8 cellular contexts compared by ENCODE assay signal in genomic region chr1:234499119-234500039, GRCh38. TPM values are rescaled to one million over a fixed set of nuclear protein-coding genes. Genes with fewer than 3 reads are reported as not detected.
DNase-seq lines count a peak whose midpoint lies in the region; ATAC-seq and TF ChIP-seq lines count a peak whose summit lies in the region.

No MANE protein-coding gene starts in this region.

- peak overlapping the region; percentile 72 for H3K27ac Mint-ChIP-seq in GM23338
- H3K27ac Mint-ChIP-seq in T-cell, result no peak overlapping the region
- H3K27ac Mint-ChIP-seq in type B pancreatic cell, result peak overlapping the region; percentile 74

- CTCF ChIA-PET in T-cell (lab: Charles Lee), result interaction anchor here (0.5 to 1.3 kb wide), 11 partner anchors 9 to 661 kb away, joined by 3 to 10 read pairs (median 4); partner anchors contain the start of gene RBM34 (in 1 of the 2)

- H4K20me1 ChIP-seq in GM23338 (replicated peaks; ENCODE audit: insufficient read depth), result no peaks in the 10 kb centered on the region

- H3K27me3 ChIP-seq in GM23338 (ENCODE audit: insufficient read depth) (no peaks in the 10 kb centered on the region), adipocyte (replicated peaks; ENCODE audit: control insufficient read depth, insufficient read depth, low read length) (no peaks in the 10 kb centered on the region), prostate gland (replicated peaks; ENCODE audit: insufficient read depth) (no peaks in the 10 kb centered on the region)

- H3K4me2 ChIP-seq in GM23338, result no peak overlapping the region

- no peaks in the 10 kb centered on the region for H3F3A ChIP-seq in GM23338 (replicated peaks; ENCODE audit: low read depth)

- H3K36me3 Mint-ChIP-seq in GM23338 (ENCODE audit: low read depth) (no peaks in the 10 kb centered on the region), T-cell (no peaks in the 10 kb centered on the region), type B pancreatic cell (no peaks in the 10 kb centered on the region)

- H2AFZ ChIP-seq in GM23338, result peak overlapping the region; percentile 47

- no peaks in the 10 kb centered on the region for H3K9me2 ChIP-seq in GM23338 (ENCODE audit: insufficient read depth)

- H3K4me3 Mint-ChIP-seq in GM23338 (no peak overlapping the region), T-cell (no peak overlapping the region), type B pancreatic cell (no peak overlapping the region)

- H3K4me1 ChIP-seq in GM23338 (ENCODE audit: insufficient read depth), result peaks cover 13% of the 10 kb centered on the region
- peaks cover 40% of the 10 kb centered on the region for H3K4me1 ChIP-seq in adipocyte (ENCODE audit: control insufficient read depth, insufficient read depth, low read length)
- H3K4me1 ChIP-seq in prostate gland (replicated peaks), result peaks cover 4% of the 10 kb centered on the region

- H3K4me1 Mint-ChIP-seq in GM23338, result peaks cover 37% of the 10 kb centered on the region
- H3K4me1 Mint-ChIP-seq in T-cell, result peaks cover 7 to 11% (median 11%) of the 10 kb centered on the region in 3 donors
- H3K4me1 Mint-ChIP-seq in type B pancreatic cell (ENCODE audit: unreplicated experiment), result peaks cover 44% of the 10 kb centered on the region

- TF ChIP-seq CTCF in GM23338 (conservative IDR thresholded peaks at IDR 0.05; ENCODE audit: low read depth in 2 of 2), result peak; percentile 90 to 96
- peak; percentile 89 to 99 (median 96) for TF ChIP-seq CTCF in prostate gland (IDR thresholded peaks at IDR 0.05)
- peak; percentile 98 for TF ChIP-seq CTCF in type B pancreatic cell (conservative IDR thresholded peaks at IDR 0.05)

- H3K9me3 ChIP-seq in adipocyte (ENCODE audit: control insufficient read depth, low read length) (no peaks in the 10 kb centered on the region), prostate gland (no peaks in the 10 kb centered on the region)

- no peak overlapping the region for H3K27ac ChIP-seq in GM23338 (ENCODE audit: low read depth)
- peak overlapping the region; percentile 75 to 84 for H3K27ac ChIP-seq in prostate gland

- H3K9me3 Mint-ChIP-seq in GM23338 (no peaks in the 10 kb centered on the region; the same call in 2 of the 3 replicates), T-cell (no peaks in the 10 kb centered on the region), type B pancreatic cell (no peaks in the 10 kb centered on the region)

- TF ChIP-seq POLR2A in prostate gland (IDR thresholded peaks at IDR 0.05), result no peak

- DNase-seq in D341Med (ENCODE audit: low spot score), result peak; percentile 93
- peak; percentile 93 for DNase-seq in GM23338 (ENCODE audit: low spot score)
- peak; percentile 60 for DNase-seq in NCI-H1105 treated with DMSO at 0.1 percent for 48 hours (lab: John Stamatoyannopoulos, UW)
- DNase-seq in T-cell, result peak; percentile 41 to 85 (median 74)
- DNase-seq in adipocyte (ENCODE audit: low read depth), result peak; percentile 97
- DNase-seq in cardiac septum (ENCODE audit: low spot score), result peak; percentile 96
- peak; percentile 91 for DNase-seq in prostate gland (ENCODE audit: low spot score)
- peak; percentile 93 for DNase-seq in type B pancreatic cell (ENCODE audit: extremely low spot score, unreplicated experiment)

- no peaks in the 10 kb centered on the region for H3K36me3 ChIP-seq in GM23338 (ENCODE audit: insufficient read depth)
- no peaks in the 10 kb centered on the region for H3K36me3 ChIP-seq in adipocyte (ENCODE audit: control insufficient read depth, insufficient read depth, low read length, severe bottlenecking)
- H3K36me3 ChIP-seq in prostate gland, result no peaks in the 10 kb centered on the region

- 10% methylated on average over 29 of the region's 29 CpGs for WGBS in prostate gland

- H3K79me2 ChIP-seq in GM23338 (replicated peaks; ENCODE audit: insufficient read depth), result no peaks in the 10 kb centered on the region

- POLR2A ChIA-PET in T-cell (lab: Charles Lee), result interaction anchor here (0.6 to 0.7 kb wide), 2 partner anchors 113 to 245 kb away, joined by 3 read pairs; no protein-coding TSS in a partner anchor

- no peak overlapping the region for H3K4me3 ChIP-seq in GM23338
- peak overlapping the region; percentile 78 for H3K4me3 ChIP-seq in adipocyte (ENCODE audit: low read length)
- H3K4me3 ChIP-seq in prostate gland, result no peak overlapping the region

- H3K27me3 Mint-ChIP-seq in GM23338 (ENCODE audit: insufficient read depth, low read depth, poor library complexity) (no peaks in the 10 kb centered on the region), T-cell (peaks cover 0 to 2% of the 10 kb centered on the region in 2 donors), type B pancreatic cell (no peaks in the 10 kb centered on the region)

- peak; percentile 99 for ATAC-seq in GM23338
- ATAC-seq in T-cell (replicated peaks in 1 of 4), result peak; percentile 95 to 99 (median 96)

- peak overlapping the region; percentile 90 for H3K9ac ChIP-seq in adipocyte (ENCODE audit: low read length)

- intact Hi-C loops in cardiac septum (cut with DNase I), result loop anchor here (1.0 to 2.0 kb wide), 4 partner anchors 35 to 584 kb away; no protein-coding TSS in a partner anchor
- intact Hi-C loops in prostate gland (cut with DNase I), result loop anchor here (1.0 to 5.0 kb wide), 4 partner anchors 83 to 584 kb away; no protein-coding TSS in a partner anchor

TF ChIP-seq in GM23338, 12 proteins besides CTCF, POLR2A, EP300 and RAD21 (continues in another document):
- TF ChIP-seq STAT1 (IDR thresholded peaks at IDR 0.05; ENCODE audit: unreplicated experiment) (no peak), REST (IDR thresholded peaks at IDR 0.05; ENCODE audit: unreplicated experiment) (no peak), ZNF331 (CRISPR knock-in tag; IDR thresholded peaks at IDR 0.05; ENCODE audit: low read depth) (no peak)

RNA-seq across cellular contexts. Expression of gene TARBP1, which starts 20.4 kb away (rescaled TPM):
- total RNA-seq in GM23338 (2014; rRNA removed; shearing (Covaris generic)), result 18.8 and 44.8 TPM in 2 replicates
- 14.9 and 17.4 TPM in 2 replicates for polyA plus RNA-seq in GM23338 (2016; fragmentation: Nextera tagmentation; extraction: Ambion mirVana)
- total RNA-seq in T-cell (10 to 100 TPM; 33.9 to 60.7 (median 40.6) TPM), cardiac septum (9.1 TPM), prostate gland (10 to 100 TPM; 24.8 to 33.0 TPM), type B pancreatic cell (ENCODE audit: low replicate concordance) (22.2 and 38.1 TPM in 2 replicates)

Comparison
In these comparisons a context has a peak if more than half of its experiments do, and no peak if none do; other contexts are left out.
1. H3K27ac Mint-ChIP-seq: peak in GM23338 (single experiment) and type B pancreatic cell (single experiment); none in T-cell (0 of 2).
2. Peak in every context shown above with its lines, with median percentiles within 50 percentile points of each other: DNase-seq and CTCF ChIP-seq.